Comparison of ENCODE assay signal across 15 cellular contexts in genomic region chr3:175070946-175071345, GRCh38.
"Had no signal": no experiment of that assay in that cellular context is flagged by ENCODE, and none has a peak within 500 bp of the region (broad histone marks: within the 10 kb centered on the region; RNA-seq: fewer than 3 reads in every experiment).

No MANE protein-coding gene starts in this region.

- H3K9me3 ChIP-seq: gastrocnemius medialis, psoas muscle, sigmoid colon had no signal

- DNase-seq: activated CD4-positive, alpha-beta T cell treated with anti-CD3 and anti-CD28 coated beads for 4 hours; activated CD8-positive, alpha-beta memory T cell treated with anti-CD3 and anti-CD28 coated beads, Interleukin-2, amount 50 U/mL, for 48 hours; activated CD8-positive, alpha-beta T cell treated with anti-CD3 and anti-CD28 coated beads for 36 hours; activated naive CD4-positive, alpha-beta T cell; aorta; gastrocnemius medialis; heart right ventricle; left ventricle myocardium superior; psoas muscle; sigmoid colon; stimulated activated CD4-positive, alpha-beta T cell treated with anti-CD3 and anti-CD28 coated beads, Interleukin-12 subunit alpha, Interleukin-12 subunit beta, amount 100 ng/mL, for 4 hours; stimulated activated naive CD4-positive, alpha-beta T cell; T1000 had no signal

- H3K27ac Mint-ChIP-seq: activated CD8-positive, alpha-beta T cell treated with anti-CD3 and anti-CD28 coated beads for 36 hours; type B pancreatic cell had no signal

- H3K4me1 ChIP-seq: gastrocnemius medialis, heart right ventricle, psoas muscle, sigmoid colon had no signal

- ATAC-seq: activated CD8-positive, alpha-beta T cell treated with anti-CD3 and anti-CD28 coated beads for 36 hours; gastrocnemius medialis; heart right ventricle; left ventricle myocardium superior; psoas muscle had no signal

- H3K27me3 ChIP-seq: cardiac muscle cell, gastrocnemius medialis, heart right ventricle, sigmoid colon had no signal

- H3K27me3 Mint-ChIP-seq: activated CD8-positive, alpha-beta T cell treated with anti-CD3 and anti-CD28 coated beads for 36 hours; type B pancreatic cell had no signal

- H3K9me3 Mint-ChIP-seq: type B pancreatic cell had no signal

- H3K4me3 Mint-ChIP-seq: activated CD8-positive, alpha-beta T cell treated with anti-CD3 and anti-CD28 coated beads for 36 hours; type B pancreatic cell had no signal

- H3K36me3 ChIP-seq: cardiac muscle cell, gastrocnemius medialis, heart right ventricle, sigmoid colon had no signal

- H3K27ac ChIP-seq: cardiac muscle cell, gastrocnemius medialis, heart right ventricle, psoas muscle, sigmoid colon had no signal

- H3K4me3 ChIP-seq: cardiac muscle cell, gastrocnemius medialis, heart right ventricle, psoas muscle, sigmoid colon had no signal
